Comparison of ENCODE assay signal across 18 cellular contexts in genomic region chr9:15289590-15289989, GRCh38. TPM values are rescaled to one million over a fixed set of nuclear protein-coding genes. Genes with fewer than 3 reads are reported as not detected.
DNase-seq lines count a peak whose midpoint lies in the region; ATAC-seq and TF ChIP-seq lines count a peak whose summit lies in the region.
"Had no signal": no experiment of that assay in that cellular context is flagged by ENCODE, and none has a peak within 500 bp of the region (broad histone marks: within the 10 kb centered on the region; RNA-seq: fewer than 3 reads in every experiment).

No MANE protein-coding gene starts in this region.

- ATAC-seq in activated naive CD4-positive, alpha-beta T cell treated with anti-CD3 and anti-CD28 coated beads, Interleukin-2, amount 50 U/mL, for 72 hours: no peak
- ATAC-seq: A549; CD8-positive, alpha-beta T cell; GM12878 had no signal

- no peaks in the 10 kb centered on the region for H3K9me3 Mint-ChIP-seq in activated naive CD4-positive, alpha-beta T cell treated with anti-CD3 and anti-CD28 coated beads, Interleukin-2, amount 50 U/mL, for 24 hours
- peaks cover 9 to 21% of the 10 kb centered on the region in 2 donors for H3K9me3 Mint-ChIP-seq in activated naive CD4-positive, alpha-beta T cell treated with anti-CD3 and anti-CD28 coated beads, Interleukin-2, amount 50 U/mL, for 72 hours
- H3K9me3 Mint-ChIP-seq in endodermal cell: peaks cover 24% of the 10 kb centered on the region
- H3K9me3 Mint-ChIP-seq: CD8-positive, alpha-beta T cell had no signal

- no peak overlapping the region for H3K4me3 Mint-ChIP-seq in activated naive CD4-positive, alpha-beta T cell treated with anti-CD3 and anti-CD28 coated beads, Interleukin-2, amount 50 U/mL, for 24 hours
- no peak overlapping the region for H3K4me3 Mint-ChIP-seq in endodermal cell
- H3K4me3 Mint-ChIP-seq: CD14-positive monocyte; CD8-positive, alpha-beta T cell had no signal

- H3K9me3 ChIP-seq in endodermal cell (ENCODE audit: control insufficient read depth, low read length) (peaks cover 58% of the 10 kb centered on the region), thyroid gland (no peaks in the 10 kb centered on the region)
- H3K9me3 ChIP-seq: A549, HAP-1 had no signal

- no peak for DNase-seq in activated naive CD4-positive, alpha-beta T cell treated with anti-CD3 and anti-CD28 coated beads, Interleukin-2, amount 50 U/mL, for 72 hours (ENCODE audit: low spot score in 2 of 2)
- DNase-seq in NCI-H526 (lab: John Stamatoyannopoulos, UW): peak; percentile 55 to 75
- no peak for DNase-seq in endodermal cell
- no peak for DNase-seq in thyroid gland
- DNase-seq in NCI-H1048 (lab: John Stamatoyannopoulos, UW): no peak
- no peak for DNase-seq in GM10248 (ENCODE audit: extremely low spot score)
- DNase-seq: Calu3; CD8-positive, alpha-beta T cell; DMS79 treated with DMSO at 0.1 percent for 48 hours; GF-D8 had no signal

- no peak for TF ChIP-seq CTCF in endodermal cell (conservative IDR thresholded peaks at IDR 0.05)
- TF ChIP-seq CTCF in thyroid gland (IDR thresholded peaks at IDR 0.05): no peak
- TF ChIP-seq CTCF in GM10248 (IDR thresholded peaks at IDR 0.05; ENCODE audit: control extremely low read depth, extremely low read depth, low read depth, missing control alignments): no peak

- H3K27me3 Mint-ChIP-seq in activated naive CD4-positive, alpha-beta T cell treated with anti-CD3 and anti-CD28 coated beads, Interleukin-2, amount 50 U/mL, for 24 hours: no peaks in the 10 kb centered on the region
- no peaks in the 10 kb centered on the region for H3K27me3 Mint-ChIP-seq in endodermal cell (ENCODE audit: insufficient read depth)

- WGBS in endodermal cell (ENCODE audit: insufficient coverage in 1 of 2, insufficient read length in 1 of 2), 2 experiments: 90 to 94% methylated on average over 3 to 4 of the region's 4 CpGs
- WGBS in thyroid gland, 2 donors: 95 to 96% methylated on average over 4 of the region's 4 CpGs

- intact Hi-C loops in thyroid gland (cut with DNase I): no loop called here

- H3K27ac Mint-ChIP-seq in activated naive CD4-positive, alpha-beta T cell treated with anti-CD3 and anti-CD28 coated beads, Interleukin-2, amount 50 U/mL, for 24 hours: peak overlapping the region; percentile 26
- H3K27ac Mint-ChIP-seq in activated naive CD4-positive, alpha-beta T cell treated with anti-CD3 and anti-CD28 coated beads, Interleukin-2, amount 50 U/mL, for 72 hours: no peak overlapping the region
- no peak overlapping the region for H3K27ac Mint-ChIP-seq in endodermal cell
- H3K27ac Mint-ChIP-seq: CD14-positive monocyte; CD8-positive, alpha-beta T cell had no signal

- H3K27ac ChIP-seq in endodermal cell (ENCODE audit: low read depth, low read length) (no peak overlapping the region), thyroid gland (no peak overlapping the region)
- H3K27ac ChIP-seq: 22Rv1, A549, BLaER1, HL-60 had no signal

- H3K4me1 Mint-ChIP-seq in activated naive CD4-positive, alpha-beta T cell treated with anti-CD3 and anti-CD28 coated beads, Interleukin-2, amount 50 U/mL, for 24 hours: peaks cover 64% of the 10 kb centered on the region
- peaks cover 40% of the 10 kb centered on the region for H3K4me1 Mint-ChIP-seq in endodermal cell

- H3K9ac ChIP-seq in endodermal cell (ENCODE audit: extremely low read depth, low read length, poor library complexity, severe bottlenecking): no peak overlapping the region
- H3K9ac ChIP-seq: BLaER1 had no signal

- H3K4me1 ChIP-seq in endodermal cell (ENCODE audit: control insufficient read depth, insufficient read depth, low read length) (peaks cover 7% of the 10 kb centered on the region), thyroid gland (peaks cover 0 to 4% of the 10 kb centered on the region in 2 donors)
- H3K4me1 ChIP-seq: A549, BLaER1, HAP-1 had no signal

- H3K36me3 Mint-ChIP-seq in activated naive CD4-positive, alpha-beta T cell treated with anti-CD3 and anti-CD28 coated beads, Interleukin-2, amount 50 U/mL, for 24 hours: peaks cover 10% of the 10 kb centered on the region
- peaks cover 24 to 47% of the 10 kb centered on the region in 2 donors for H3K36me3 Mint-ChIP-seq in activated naive CD4-positive, alpha-beta T cell treated with anti-CD3 and anti-CD28 coated beads, Interleukin-2, amount 50 U/mL, for 72 hours
- peaks cover 59% of the 10 kb centered on the region for H3K36me3 Mint-ChIP-seq in endodermal cell (ENCODE audit: low read depth)

- H3K36me3 ChIP-seq in endodermal cell (ENCODE audit: control insufficient read depth, insufficient read depth, low read length) (peaks cover 44% of the 10 kb centered on the region), thyroid gland (no peaks in the 10 kb centered on the region)
- H3K36me3 ChIP-seq: BLaER1, HAP-1 had no signal

- H3K4me3 ChIP-seq in endodermal cell (ENCODE audit: low read length) (peak overlapping the region; percentile 0), thyroid gland (replicated peaks in 1 of 3) (no peak overlapping the region)
- H3K4me3 ChIP-seq: A549, BLaER1, GM12878, HAP-1 had no signal

- no peaks in the 10 kb centered on the region for H3K27me3 ChIP-seq in endodermal cell (ENCODE audit: control insufficient read depth, insufficient read depth, low read length, poor library complexity, severe bottlenecking)
- H3K27me3 ChIP-seq in thyroid gland: no peaks in the 10 kb centered on the region
- H3K27me3 ChIP-seq: BLaER1 had no signal

- POLR2A ChIA-PET in GM10248 (lab: Yijun Ruan, JAX): no interaction called here

- CTCF ChIA-PET in GM10248 (lab: Yijun Ruan, JAX): interaction anchor here (1.1 kb wide), 1 partner anchor 10 kb away, joined by 4 read pairs; no protein-coding TSS in a partner anchor

- TF ChIP-seq POLR2A in thyroid gland (IDR thresholded peaks at IDR 0.05): no peak

RNA-seq across cellular contexts. Expression of gene TTC39B, which starts 17.4 kb away (rescaled TPM):
- total RNA-seq in activated naive CD4-positive, alpha-beta T cell treated with anti-CD3 and anti-CD28 coated beads, Interleukin-2, amount 50 U/mL, for 72 hours: 10 to 100 TPM; 32.4 to 34.2 TPM
- 10 to 100 TPM; 53.5 to 69.5 TPM for total RNA-seq in endodermal cell
- polyA plus RNA-seq in endodermal cell (2013, experiment 1 of 2): 6.8 TPM
- 5.8 TPM for polyA plus RNA-seq in endodermal cell (2013, experiment 2 of 2)
- 10 to 100 TPM; 10.3 to 18.7 (median 11.3) TPM for total RNA-seq in thyroid gland

Comparison
In these comparisons a context has a peak if more than half of its experiments do, and no peak if none do; other contexts are left out.
1. DNase-seq: peak in NCI-H526 (2 of 2); none in activated naive CD4-positive, alpha-beta T cell treated with anti-CD3 and anti-CD28 coated beads, Interleukin-2, amount 50 U/mL, for 72 hours (0 of 2), endodermal cell (single experiment), thyroid gland (0 of 2), NCI-H1048 (single experiment) and GM10248 (single experiment).